Comparison of ENCODE assay signal across 10 cellular contexts in the genomic region with DNA sequence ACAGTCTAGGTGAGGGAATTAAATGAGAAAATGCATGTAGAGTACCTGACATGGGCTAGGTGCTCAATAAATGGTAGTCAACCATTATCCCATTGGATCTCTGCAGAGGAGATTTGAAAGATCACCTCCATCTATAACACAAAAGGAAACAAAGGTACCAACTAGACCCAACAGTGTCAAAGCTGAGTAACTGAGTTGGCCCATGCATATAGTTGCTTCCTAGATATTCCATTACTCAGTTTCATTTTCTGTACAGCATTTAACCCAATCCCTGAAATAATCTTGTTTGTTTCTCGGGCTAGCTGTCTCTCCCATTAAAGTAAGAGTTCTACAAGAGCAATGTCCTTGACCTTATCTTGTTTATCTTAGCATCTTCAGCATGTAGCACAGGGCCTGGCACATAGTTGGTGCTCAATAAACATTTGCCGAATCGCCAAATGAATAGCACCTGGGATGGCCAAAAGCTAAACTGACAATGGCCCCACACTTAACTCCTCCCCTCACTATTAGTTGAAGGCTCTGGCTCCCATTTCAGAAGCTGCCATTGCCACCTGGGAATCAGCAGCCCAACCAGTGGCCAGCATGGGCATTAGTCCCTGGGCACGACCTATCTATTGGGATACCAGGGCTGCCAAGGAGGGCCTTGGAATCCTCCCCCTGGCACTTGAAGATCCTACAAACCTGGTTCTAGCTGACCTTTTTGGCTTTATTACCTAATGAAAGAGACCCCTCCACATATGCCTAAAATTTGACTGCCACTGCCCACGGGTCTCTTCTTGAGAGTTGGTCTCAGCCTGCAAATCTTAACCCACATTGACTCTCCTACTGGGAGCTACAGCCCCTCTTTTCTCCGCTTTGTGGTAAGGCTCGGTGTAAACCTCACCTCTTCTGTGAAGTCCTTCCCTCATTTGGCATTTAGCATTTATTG. TPM values are rescaled to one million over a fixed set of nuclear protein-coding genes. Genes with fewer than 3 reads are reported as not detected.
DNase-seq lines count a peak whose midpoint lies in the region; ATAC-seq and TF ChIP-seq lines count a peak whose summit lies in the region.
"Had no signal": no experiment of that assay in that cellular context is flagged by ENCODE, and none has a peak within 500 bp of the region (broad histone marks: within the 10 kb centered on the region; RNA-seq: fewer than 3 reads in every experiment).

No MANE protein-coding gene starts in this region.

- H3K9ac ChIP-seq in Karpas-422 (ENCODE audit: low read length) = no peak overlapping the region

- peaks cover 8% of the 10 kb centered on the region; the same call in 1 of the 2 replicates for H3K36me3 ChIP-seq in Karpas-422 (ENCODE audit: insufficient read depth, low read length)
- peaks cover 0 to 19% of the 10 kb centered on the region in 2 donors for H3K36me3 ChIP-seq in left lung
- H3K36me3 ChIP-seq in stomach = peaks cover 0 to 34% (median 16%) of the 10 kb centered on the region in 4 donors

- peak overlapping the region; percentile 30 for H3K4me3 Mint-ChIP-seq in activated T-helper 2 cell treated with anti-CD3 and anti-CD28 coated beads, Interferon-gamma antibody, Interleukin-2, Interleukin-4, amounts not matched to agents 10 μg/mL and 5 μg/mL and 100 μg/mL, durations not matched to agents 14 hours and 24 hours and 36 hours (ENCODE audit: low read depth)

- no peak for DNase-seq in Karpas-422
- no peak for DNase-seq in activated T-helper 2 cell treated with anti-CD3 and anti-CD28 coated beads, Interferon-gamma antibody, Interleukin-2, Interleukin-4, amounts not matched to agents 10 μg/mL and 5 μg/mL and 100 μg/mL, durations not matched to agents 14 hours and 24 hours and 36 hours (ENCODE audit: low spot score)
- no peak for DNase-seq in left lung
- DNase-seq in stomach = no peak
- no peak for DNase-seq in NCI-H2029 treated with DMSO at 0.1 percent for 48 hours (lab: John Stamatoyannopoulos, UW)
- DNase-seq: activated CD8-positive, alpha-beta memory T cell treated with anti-CD3 and anti-CD28 coated beads, Interleukin-2, amount 50 U/mL, for 48 hours; NCI-H82 had no signal

- H3K9me3 Mint-ChIP-seq in activated T-helper 2 cell treated with anti-CD3 and anti-CD28 coated beads, Interferon-gamma antibody, Interleukin-2, Interleukin-4, amounts not matched to agents 10 μg/mL and 5 μg/mL and 100 μg/mL, durations not matched to agents 14 hours and 24 hours and 36 hours = no peaks in the 10 kb centered on the region

- peak overlapping the region; percentile 81 for H3K27ac Mint-ChIP-seq in activated T-helper 2 cell treated with anti-CD3 and anti-CD28 coated beads, Interferon-gamma antibody, Interleukin-2, Interleukin-4, amounts not matched to agents 10 μg/mL and 5 μg/mL and 100 μg/mL, durations not matched to agents 14 hours and 24 hours and 36 hours

- no peaks in the 10 kb centered on the region for H3K9me2 ChIP-seq in Karpas-422 (replicated peaks; ENCODE audit: insufficient read depth, low read length)

- H3K27ac ChIP-seq in Karpas-422 (ENCODE audit: low read length) (peak overlapping the region; percentile 5; the same call in 1 of the 2 replicates), left lung (peak overlapping the region; percentile 81 to 84), stomach (peak overlapping the region; percentile 80 to 98 (median 86))

- H3K4me3 ChIP-seq in Karpas-422 (ENCODE audit: low read length) (no peak overlapping the region), left lung (no peak overlapping the region), stomach (no peak overlapping the region)

- no peak for TF ChIP-seq EP300 in stomach (IDR thresholded peaks at IDR 0.05)

- no peaks in the 10 kb centered on the region for H3K27me3 Mint-ChIP-seq in activated T-helper 2 cell treated with anti-CD3 and anti-CD28 coated beads, Interferon-gamma antibody, Interleukin-2, Interleukin-4, amounts not matched to agents 10 μg/mL and 5 μg/mL and 100 μg/mL, durations not matched to agents 14 hours and 24 hours and 36 hours (ENCODE audit: low read depth)

- H3K4me1 ChIP-seq in Karpas-422 (ENCODE audit: low read length) = peaks cover 16% of the 10 kb centered on the region
- peaks cover 45 to 92% of the 10 kb centered on the region in 2 donors for H3K4me1 ChIP-seq in left lung
- peaks cover 54 to 82% (median 61%) of the 10 kb centered on the region in 4 donors for H3K4me1 ChIP-seq in stomach

- H3K79me2 ChIP-seq in Karpas-422 (ENCODE audit: low read length) = peaks cover 66% of the 10 kb centered on the region

- peaks cover 79% of the 10 kb centered on the region for H3K36me3 Mint-ChIP-seq in activated T-helper 2 cell treated with anti-CD3 and anti-CD28 coated beads, Interferon-gamma antibody, Interleukin-2, Interleukin-4, amounts not matched to agents 10 μg/mL and 5 μg/mL and 100 μg/mL, durations not matched to agents 14 hours and 24 hours and 36 hours (ENCODE audit: low read depth)

- TF ChIP-seq CTCF in left lung (IDR thresholded peaks at IDR 0.05) (no peak), stomach (IDR thresholded peaks at IDR 0.05) (no peak)

- ATAC-seq in left lung (no peak), GM21786 (IDR thresholded peaks at IDR 0.05; ENCODE audit: unreplicated experiment) (no peak), HG03135 (IDR thresholded peaks at IDR 0.05; ENCODE audit: unreplicated experiment) (no peak), GM18858 (IDR thresholded peaks at IDR 0.05; ENCODE audit: unreplicated experiment) (no peak)

- no peak overlapping the region for H3K4me2 ChIP-seq in Karpas-422 (ENCODE audit: low read depth, low read length, poor library complexity, severe bottlenecking)

- intact Hi-C loops in activated T-helper 2 cell treated with anti-CD3 and anti-CD28 coated beads, Interferon-gamma antibody, Interleukin-2, Interleukin-4, amounts not matched to agents 10 μg/mL and 5 μg/mL and 100 μg/mL, durations not matched to agents 14 hours and 24 hours and 36 hours (cut with micrococcal nuclease) = loop anchor here (1.0 kb wide), 3 partner anchors 17 to 25 kb away; a partner anchor contains a TSS
- intact Hi-C loops in left lung (cut with DNase I) = no loop called here
- intact Hi-C loops in stomach (cut with DNase I; ENCODE audit: low total_unique reads) = no loop called here

- H3K4me1 Mint-ChIP-seq in activated T-helper 2 cell treated with anti-CD3 and anti-CD28 coated beads, Interferon-gamma antibody, Interleukin-2, Interleukin-4, amounts not matched to agents 10 μg/mL and 5 μg/mL and 100 μg/mL, durations not matched to agents 14 hours and 24 hours and 36 hours (ENCODE audit: low read depth) = peaks cover 57% of the 10 kb centered on the region

- H2AFZ ChIP-seq in Karpas-422 (ENCODE audit: low read length) = no peak overlapping the region

- no peak for TF ChIP-seq POLR2A in stomach (IDR thresholded peaks at IDR 0.05)

- H3K27me3 ChIP-seq in Karpas-422 (ENCODE audit: low read length) = no peaks in the 10 kb centered on the region
- no peaks in the 10 kb centered on the region for H3K27me3 ChIP-seq in left lung
- H3K27me3 ChIP-seq in stomach = no peaks in the 10 kb centered on the region

- no peaks in the 10 kb centered on the region for H3K9me3 ChIP-seq in Karpas-422 (ENCODE audit: low read length)
- no peaks in the 10 kb centered on the region for H3K9me3 ChIP-seq in left lung
- no peaks in the 10 kb centered on the region for H3K9me3 ChIP-seq in stomach

- WGBS in stomach, 5 donors = 86 to 95% (median 92%) methylated on average over 7 of the region's 7 CpGs

- no peaks in the 10 kb centered on the region for H4K20me1 ChIP-seq in Karpas-422 (ENCODE audit: insufficient read depth, low read depth, low read length)

RNA-seq across cellular contexts. Expression of a gene that starts 22.6 kb away (rescaled TPM):
- 41.0 and 56.1 TPM in 2 replicates for total RNA-seq in Karpas-422 (2014; rRNA removed; shearing (Covaris generic); ENCODE audit: low replicate concordance)
- total RNA-seq in activated T-helper 2 cell treated with anti-CD3 and anti-CD28 coated beads, Interferon-gamma antibody, Interleukin-2, Interleukin-4, amounts not matched to agents 10 μg/mL and 5 μg/mL and 100 μg/mL, durations not matched to agents 14 hours and 24 hours and 36 hours = 313 and 326 TPM in 2 replicates
- total RNA-seq in left lung = 100 to 1,000 TPM; 122 to 181 TPM
- 100 to 1,000 TPM in 2 of 5 donors, 10 to 100 TPM in 3; 61.7 to 210 (median 68.7) TPM for total RNA-seq in stomach
- 10 to 100 TPM; 47.1 to 88.2 (median 73.0) TPM for polyA plus RNA-seq in stomach

RNA-seq across cellular contexts. Expression of a gene that starts 39.0 kb away (rescaled TPM):
- total RNA-seq in Karpas-422 (2014; rRNA removed; shearing (Covaris generic); ENCODE audit: low replicate concordance) = 54.0 and 55.5 TPM in 2 replicates
- 82.8 and 83.0 TPM in 2 replicates for total RNA-seq in activated T-helper 2 cell treated with anti-CD3 and anti-CD28 coated beads, Interferon-gamma antibody, Interleukin-2, Interleukin-4, amounts not matched to agents 10 μg/mL and 5 μg/mL and 100 μg/mL, durations not matched to agents 14 hours and 24 hours and 36 hours
- total RNA-seq in left lung = 10 to 100 TPM in 1 of 2 donors, 1 to 10 TPM in 1; 5.1 to 16.5 TPM
- 10 to 100 TPM in 1 of 5 donors, 1 to 10 TPM in 4; 5.3 to 11.4 (median 7.6) TPM for total RNA-seq in stomach
- polyA plus RNA-seq in stomach = 1 to 10 TPM; 1.7 to 7.1 (median 3.3) TPM

Comparison
In these comparisons a context has a peak if more than half of its experiments do, and no peak if none do; other contexts are left out.
1. H3K27ac ChIP-seq: peak in every context shown above with its lines; median percentile 86 in stomach; 82 in left lung; 5 in Karpas-422.